ENCODE assay signal across 19 cellular contexts in genomic region chr1:23607944-23608343, GRCh38.
"Had no signal": no experiment of that assay in that cellular context is flagged by ENCODE, and none has a peak within 500 bp of the region (broad histone marks: within the 10 kb centered on the region; RNA-seq: fewer than 3 reads in every experiment).

No MANE protein-coding gene starts in this region.

- H3K9me3 ChIP-seq: colonic mucosa, esophagus muscularis mucosa, sigmoid colon, spleen, thoracic aorta had no signal

- H3K9ac ChIP-seq: parathyroid adenoma had no signal

- H3K4me1 ChIP-seq: colonic mucosa, esophagus muscularis mucosa, parathyroid adenoma, sigmoid colon had no signal

- H3K4me2 ChIP-seq: hepatocyte had no signal

- H3K27ac ChIP-seq: colonic mucosa, esophagus muscularis mucosa, hepatocyte, parathyroid adenoma, sigmoid colon, thoracic aorta, VCaP had no signal

- DNase-seq: activated CD4-positive, alpha-beta memory T cell treated with anti-CD3 and anti-CD28 coated beads for 36 hours; activated CD4-positive, alpha-beta T cell treated with anti-CD3 and anti-CD28 coated beads for 36 hours; activated effector memory CD4-positive, alpha-beta T cell treated with Interleukin-2 at 50 U/mL for 16 hours; activated T-cell treated with anti-CD3 and anti-CD28 coated beads, Interleukin-2, amount 50 U/mL, for 24 hours; central memory CD4-positive, alpha-beta T cell; colonic mucosa; effector CD4-positive, alpha-beta T cell; islet precursor cell; midbrain; sigmoid colon; spleen had no signal

- H3K27me3 ChIP-seq: colonic mucosa, esophagus muscularis mucosa, hepatocyte, sigmoid colon, spleen had no signal

- H3K36me3 Mint-ChIP-seq: activated naive CD4-positive, alpha-beta T cell treated with anti-CD3 and anti-CD28 coated beads, Interleukin-2, amount 50 U/mL, for 72 hours; brain had no signal

- H3K4me3 ChIP-seq: colonic mucosa, esophagus muscularis mucosa, hepatocyte, lung, sigmoid colon, spleen, thoracic aorta had no signal

- H3K4me1 Mint-ChIP-seq: brain had no signal

- H3K9me3 Mint-ChIP-seq: activated CD4-positive, alpha-beta memory T cell treated with anti-CD3 and anti-CD28 coated beads for 36 hours; activated T-cell treated with anti-CD3 and anti-CD28 coated beads, Interleukin-2, amount 50 U/mL, for 24 hours had no signal

- H3K36me3 ChIP-seq: colonic mucosa, esophagus muscularis mucosa, sigmoid colon, spleen, thoracic aorta had no signal

- H3K4me3 Mint-ChIP-seq: activated CD4-positive, alpha-beta memory T cell treated with anti-CD3 and anti-CD28 coated beads for 36 hours; activated CD4-positive, alpha-beta T cell treated with anti-CD3 and anti-CD28 coated beads for 36 hours; activated T-cell treated with anti-CD3 and anti-CD28 coated beads, Interleukin-2, amount 50 U/mL, for 24 hours; brain had no signal

- H3K27me3 Mint-ChIP-seq: activated CD4-positive, alpha-beta memory T cell treated with anti-CD3 and anti-CD28 coated beads for 36 hours; activated CD4-positive, alpha-beta T cell treated with anti-CD3 and anti-CD28 coated beads for 36 hours; activated T-cell treated with anti-CD3 and anti-CD28 coated beads, Interleukin-2, amount 50 U/mL, for 24 hours had no signal
